Comparison of ENCODE assay signal across 7 cellular contexts in the genomic region with DNA sequence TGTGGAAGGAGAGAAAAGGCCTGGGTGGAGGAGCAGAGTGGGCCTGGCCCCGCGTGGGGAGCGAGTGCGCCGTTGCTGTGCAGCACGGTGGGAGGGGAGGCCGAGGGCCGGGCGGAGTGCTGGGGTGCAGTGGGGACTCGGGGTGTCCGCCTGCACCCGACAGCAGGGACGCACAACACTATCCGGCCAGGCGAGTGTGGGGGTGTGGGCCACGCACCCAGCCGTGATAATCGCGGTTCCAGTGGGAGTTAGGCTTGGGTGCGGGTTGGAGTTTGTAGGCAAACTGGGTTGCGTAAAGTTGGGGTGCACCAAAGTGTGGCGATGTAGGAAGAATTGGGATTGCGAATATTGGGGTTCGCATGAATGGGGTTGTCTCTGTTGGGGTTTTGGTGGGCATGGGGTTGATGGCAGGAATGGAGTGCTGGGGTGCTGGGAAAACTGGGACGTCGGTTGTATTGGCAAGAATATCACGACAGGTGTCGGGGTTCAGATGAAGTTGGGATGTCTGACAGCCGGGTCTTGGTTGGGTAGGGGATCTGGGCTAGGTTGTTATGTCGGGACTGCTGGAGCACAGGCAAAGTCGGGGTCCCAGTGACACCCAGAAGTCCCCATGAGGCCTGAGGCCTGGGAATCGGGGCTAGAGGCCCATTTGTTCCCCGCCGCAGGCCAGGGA. TPM values are rescaled to one million over a fixed set of nuclear protein-coding genes. Genes with fewer than 3 reads are reported as not detected.
A peak's percentile ranks its signal among the peaks of the same experiment; 100 is the strongest.
DNase-seq lines count a peak whose midpoint lies in the region; ATAC-seq and TF ChIP-seq lines count a peak whose summit lies in the region.

No MANE protein-coding gene starts in this region.

- TF ChIP-seq RAD21 in liver (IDR thresholded peaks at IDR 0.05): no peak

- DNase-seq in activated naive CD8-positive, alpha-beta T cell treated with anti-CD3 and anti-CD28 coated beads, Interleukin-2, amount 50 U/mL, for 24 hours: no peak
- no peak for DNase-seq in substantia nigra (lab: John Stamatoyannopoulos, UW)
- DNase-seq in HuH-7 (ENCODE audit: low spot score): no peak

- WGBS in liver: 52% methylated on average over 34 of the region's 34 CpGs

- TF ChIP-seq CTCF in KMS-11 (conservative IDR thresholded peaks at IDR 0.05; ENCODE audit: low read depth, low read length) (no peak), liver (IDR thresholded peaks at IDR 0.05; ENCODE audit: low read depth, low read length, missing input control) (no peak)

- H3K27ac Mint-ChIP-seq in activated naive CD8-positive, alpha-beta T cell treated with anti-CD3 and anti-CD28 coated beads, Interleukin-2, amount 50 U/mL, for 24 hours: peak overlapping the region; percentile 89

- H3K9me3 Mint-ChIP-seq in activated naive CD8-positive, alpha-beta T cell treated with anti-CD3 and anti-CD28 coated beads, Interleukin-2, amount 50 U/mL, for 24 hours: no peaks in the 10 kb centered on the region

- H3K27me3 ChIP-seq in KMS-11 (ENCODE audit: insufficient read depth, low read depth) (no peaks in the 10 kb centered on the region), liver (ENCODE audit: control insufficient read depth in 4 of 4, insufficient read depth in 4 of 4, low read length in 3 of 4) (no peaks in the 10 kb centered on the region)

- no peaks in the 10 kb centered on the region for H4K20me1 ChIP-seq in KMS-11 (ENCODE audit: insufficient read depth)

- H3K36me3 ChIP-seq in KMS-11 (ENCODE audit: insufficient read depth) (peaks cover 15% of the 10 kb centered on the region; the same call in 1 of the 2 replicates), liver (ENCODE audit: control insufficient read depth in 4 of 4, insufficient read depth in 3 of 4, low read depth in 1 of 4, low read length in 3 of 4) (peaks cover 11 to 18% (median 14%) of the 10 kb centered on the region in 4 donors)

- no peaks in the 10 kb centered on the region for H3K9me3 ChIP-seq in liver (ENCODE audit: control insufficient read depth in 4 of 4, low read length in 3 of 4)

- peaks cover 72% of the 10 kb centered on the region for H3K4me1 Mint-ChIP-seq in activated naive CD8-positive, alpha-beta T cell treated with anti-CD3 and anti-CD28 coated beads, Interleukin-2, amount 50 U/mL, for 24 hours

- no peaks in the 10 kb centered on the region for H3K27me3 Mint-ChIP-seq in activated naive CD8-positive, alpha-beta T cell treated with anti-CD3 and anti-CD28 coated beads, Interleukin-2, amount 50 U/mL, for 24 hours

- peak overlapping the region; percentile 72 for H3K4me2 ChIP-seq in KMS-11

- peaks cover 35% of the 10 kb centered on the region for H3K4me1 ChIP-seq in KMS-11 (ENCODE audit: low read depth, poor library complexity, severe bottlenecking)
- peaks cover 34 to 74% (median 62%) of the 10 kb centered on the region in 4 donors for H3K4me1 ChIP-seq in liver (ENCODE audit: control insufficient read depth in 4 of 4, insufficient read depth in 4 of 4, low read length in 3 of 4)

- H3K27ac ChIP-seq in KMS-11: no peak overlapping the region
- peak overlapping the region; percentile 90 to 91 for H3K27ac ChIP-seq in liver (ENCODE audit: low read depth in 1 of 2, low read length in 2 of 2)
- H3K27ac ChIP-seq in substantia nigra (ENCODE audit: low read depth, low read length, poor library complexity, severe bottlenecking): peak overlapping the region; percentile 84

- H2AFZ ChIP-seq in KMS-11 (ENCODE audit: low read depth): peak overlapping the region; percentile 36; the same call in 1 of the 2 replicates

- peaks cover 36% of the 10 kb centered on the region for H3K79me2 ChIP-seq in KMS-11 (ENCODE audit: insufficient read depth, low read depth)

- peaks cover 37% of the 10 kb centered on the region for H3K36me3 Mint-ChIP-seq in activated naive CD8-positive, alpha-beta T cell treated with anti-CD3 and anti-CD28 coated beads, Interleukin-2, amount 50 U/mL, for 24 hours (ENCODE audit: low read depth)

- no peak overlapping the region for H3K4me3 ChIP-seq in KMS-11 (IDR thresholded peaks at IDR 0.05; ENCODE audit: insufficient read depth, low read depth, low read length)
- no peak overlapping the region for H3K4me3 ChIP-seq in liver (ENCODE audit: low read depth in 1 of 3, low read length in 3 of 3)

- ATAC-seq in activated naive CD8-positive, alpha-beta T cell treated with anti-CD3 and anti-CD28 coated beads, Interleukin-2, amount 50 U/mL, for 24 hours: no peak
- no peak for ATAC-seq in HG02763 (IDR thresholded peaks at IDR 0.05; ENCODE audit: unreplicated experiment)
- ATAC-seq in GM18517 (IDR thresholded peaks at IDR 0.05; ENCODE audit: unreplicated experiment): no peak

- H3K9ac ChIP-seq in KMS-11 (no peak overlapping the region), liver (ENCODE audit: low read depth in 1 of 2, low read length in 2 of 2) (peak overlapping the region; percentile 16 to 72)

- H3K4me3 Mint-ChIP-seq in activated naive CD8-positive, alpha-beta T cell treated with anti-CD3 and anti-CD28 coated beads, Interleukin-2, amount 50 U/mL, for 24 hours: peak overlapping the region; percentile 66

TF ChIP-seq in liver, 16 proteins besides CTCF, POLR2A, EP300 and RAD21:
- no peak for TF ChIP-seq TAF1 (conservative IDR thresholded peaks at IDR 0.05)
- TF ChIP-seq GABPA (IDR thresholded peaks at IDR 0.05 in 1 of 2, conservative IDR thresholded peaks at IDR 0.05 in 1 of 2): no peak
- no peak for TF ChIP-seq HNF4A (conservative IDR thresholded peaks at IDR 0.05)
- no peak for TF ChIP-seq REST (IDR thresholded peaks at IDR 0.05)
- no peak for TF ChIP-seq ATF3 (IDR thresholded peaks at IDR 0.05)
- TF ChIP-seq MAX (IDR thresholded peaks at IDR 0.05): no peak
- no peak for TF ChIP-seq RXRA (IDR thresholded peaks at IDR 0.05)
- TF ChIP-seq ZBTB33 (IDR thresholded peaks at IDR 0.05): no peak
- TF ChIP-seq NR2F2 (IDR thresholded peaks at IDR 0.05): no peak
- TF ChIP-seq YY1 (IDR thresholded peaks at IDR 0.05): no peak
- no peak for TF ChIP-seq FOXA2 (IDR thresholded peaks at IDR 0.05)
- no peak for TF ChIP-seq SP1 (IDR thresholded peaks at IDR 0.05)
- TF ChIP-seq FOXA1 (IDR thresholded peaks at IDR 0.05): no peak
- no peak for TF ChIP-seq JUND (IDR thresholded peaks at IDR 0.05)
- no peak for TF ChIP-seq EGR1 (IDR thresholded peaks at IDR 0.05; ENCODE audit: low read depth in 2 of 2)

RNA-seq across cellular contexts. Expression of gene CIRBP, which starts 0.6 kb away (rescaled TPM):
- total RNA-seq in liver: 100 to 1,000 TPM in 1 of 2 donors, 10 to 100 TPM in 1; 80.5 to 135 TPM
- 100 to 1,000 TPM in 1 of 2 donors, 10 to 100 TPM in 1; 41.1 to 113 TPM for polyA plus RNA-seq in liver

RNA-seq across cellular contexts. Expression of gene FAM174C, which starts 6.8 kb away (rescaled TPM):
- total RNA-seq in liver: 10 to 100 TPM; 14.6 to 15.7 TPM
- polyA plus RNA-seq in liver: 10 to 100 TPM; 51.9 to 79.8 TPM

RNA-seq across cellular contexts. Expression of gene EFNA2, which starts 17.1 kb away (rescaled TPM):
- total RNA-seq in liver: 1 to 10 TPM in 1 of 2 donors, under 1 TPM in 1; 0.98 to 6.2 TPM
- polyA plus RNA-seq in liver: 1 to 10 TPM; 2.5 to 9.8 TPM

RNA-seq across cellular contexts. Expression of gene MIDN, which starts 20.1 kb away (rescaled TPM):
- 10 to 100 TPM in 1 of 2 donors, 1 to 10 TPM in 1; 9.1 to 22.9 TPM for total RNA-seq in liver
- 10 to 100 TPM in 1 of 2 donors, 1 to 10 TPM in 1; 2.9 to 14.6 TPM for polyA plus RNA-seq in liver

RNA-seq across cellular contexts. Expression of gene ATP5F1D, which starts 27.0 kb away (rescaled TPM):
- total RNA-seq in liver: 10 to 100 TPM; 20.2 to 44.5 TPM
- polyA plus RNA-seq in liver: 100 to 1,000 TPM; 246 to 315 TPM
